ENCODE assay signal across 8 cellular contexts in genomic region chr15:90086868-90087268, GRCh38. TPM values are rescaled to one million over a fixed set of nuclear protein-coding genes. Genes with fewer than 3 reads are reported as not detected.
A peak's percentile ranks its signal among the peaks of the same experiment; 100 is the strongest.
DNase-seq lines count a peak whose midpoint lies in the region; ATAC-seq and TF ChIP-seq lines count a peak whose summit lies in the region.

No MANE protein-coding gene starts in this region.

- no peak for TF ChIP-seq POLR2A in uterus (IDR thresholded peaks at IDR 0.05)

- H3K27me3 Mint-ChIP-seq in MCF 10A (ENCODE audit: insufficient read depth, unreplicated experiment): no peaks in the 10 kb centered on the region

- no peak overlapping the region for H3K4me3 Mint-ChIP-seq in MCF 10A (ENCODE audit: unreplicated experiment)

- no peaks in the 10 kb centered on the region for H3K9me3 Mint-ChIP-seq in MCF 10A (ENCODE audit: unreplicated experiment)

- H3K27me3 ChIP-seq in uterus: no peaks in the 10 kb centered on the region

- POLR2A ChIA-PET in MCF 10A (lab: Yijun Ruan, JAX): interaction anchor here (0.7 to 3.4 kb wide), 11 partner anchors 11 to 369 kb away, joined by 3 to 21 read pairs (median 5); partner anchors contain the start of genes AP3S2, ARPIN, CIB1 and IDH2

- DNase-seq in EH (ENCODE audit: low read depth) (peak; percentile 56), HK-2 (ENCODE audit: unreplicated experiment) (peak; percentile 24), T-helper 1 cell (peak in 3 of 5 donors; percentile 26 to 51 (median 41)), MCF 10A (ENCODE audit: unreplicated experiment) (peak; percentile 76), medulla oblongata (ENCODE audit: extremely low spot score) (peak; percentile 35), uterus (no peak)

- CTCF ChIA-PET in MCF 10A (lab: Yijun Ruan, JAX): interaction anchor here (0.6 to 7.0 kb wide), 28 partner anchors 9 to 722 kb away, joined by 3 to 100 read pairs (median 4); partner anchors contain the start of gene ARPIN

- no peak overlapping the region for H3K27ac ChIP-seq in uterus

- H3K4me1 ChIP-seq in uterus: no peaks in the 10 kb centered on the region

- H3K9me3 ChIP-seq in uterus: no peaks in the 10 kb centered on the region

- peaks cover 6% of the 10 kb centered on the region for H3K36me3 Mint-ChIP-seq in MCF 10A (ENCODE audit: insufficient read depth, unreplicated experiment)

- no peak for ATAC-seq in GM21423 (IDR thresholded peaks at IDR 0.05; ENCODE audit: unreplicated experiment)
- ATAC-seq in HG02840 (IDR thresholded peaks at IDR 0.05; ENCODE audit: low FRiP score, unreplicated experiment): no peak

- intact Hi-C loops in MCF 10A (cut with micrococcal nuclease) (loop anchor here (1.0 to 5.0 kb wide), 4 partner anchors 145 to 346 kb away; partner anchors contain the start of genes CIB1 and GDPGP1), uterus (cut with DNase I; ENCODE audit: low total_unique reads) (no loop called here)

- no peak overlapping the region for H3K27ac Mint-ChIP-seq in MCF 10A (ENCODE audit: low read depth, unreplicated experiment)

- H3K36me3 ChIP-seq in uterus: no peaks in the 10 kb centered on the region

- no peaks in the 10 kb centered on the region for H3K4me1 Mint-ChIP-seq in MCF 10A (ENCODE audit: insufficient read depth, unreplicated experiment)

- BruUV-seq in MCF 10A (replicated peaks; lab: Mats Ljungman, UMichigan): no TSS peak

- TF ChIP-seq CTCF in MCF 10A (IDR thresholded peaks at IDR 0.05; ENCODE audit: unreplicated experiment) (peak; percentile 83), uterus (IDR thresholded peaks at IDR 0.05) (peak; percentile 27 to 51 (median 42))

- H3K4me3 ChIP-seq in uterus: no peak overlapping the region

RNA-seq across cellular contexts. Expression of gene IDH2, which starts 15.4 kb away (rescaled TPM):
- total RNA-seq in MCF 10A (2022): 4.2 and 10.2 TPM in 2 replicates
- total RNA-seq in uterus: 10 to 100 TPM in 3 of 4 donors, 1 to 10 TPM in 1; 4.1 to 93.8 (median 21.5) TPM

Comparison
In these comparisons a context has a peak if more than half of its experiments do, and no peak if none do; other contexts are left out.
1. DNase-seq: peak in EH (single experiment), HK-2 (single experiment), T-helper 1 cell (3 of 5), MCF 10A (single experiment) and medulla oblongata (single experiment); none in uterus (0 of 2).